ENCODE assay signal across 8 cellular contexts in genomic region chr14:35123388-35123703, GRCh38. TPM values are rescaled to one million over a fixed set of nuclear protein-coding genes. Genes with fewer than 3 reads are reported as not detected.
DNase-seq lines count a peak whose midpoint lies in the region; ATAC-seq and TF ChIP-seq lines count a peak whose summit lies in the region.

No MANE protein-coding gene starts in this region.

- POLR2A ChIA-PET in PC-3 (lab: Charles Lee; ENCODE audit: unreplicated experiment) = interaction anchor here (0.5 to 1.1 kb wide), 5 partner anchors 9 to 140 kb away, joined by 3 read pairs; partner anchors contain the start of genes FAM177A1 and SRP54

- H3K27ac ChIP-seq in PC-3 (ENCODE audit: low read length) = peak overlapping the region; percentile 92; the same call in 1 of the 2 replicates
- peak overlapping the region; percentile 97 for H3K27ac ChIP-seq in epithelial cell of prostate
- peak overlapping the region; percentile 97 for H3K27ac ChIP-seq in parathyroid adenoma

- CTCF ChIA-PET in PC-3 (lab: Charles Lee) = no interaction called here

- H3K36me3 ChIP-seq in ES-I3 (ENCODE audit: insufficient read depth, low read length) (no peaks in the 10 kb centered on the region), PC-3 (ENCODE audit: low read depth, low read length) (no peaks in the 10 kb centered on the region), parathyroid adenoma (ENCODE audit: control insufficient read depth, insufficient read depth, low read length) (no peaks in the 10 kb centered on the region)

- H3F3A ChIP-seq in PC-3 (ENCODE audit: low read length, unreplicated experiment) = no peaks in the 10 kb centered on the region

- H3K4me2 ChIP-seq in PC-3 (ENCODE audit: low read length) (peak overlapping the region; percentile 88), parathyroid adenoma (ENCODE audit: low read length) (peak overlapping the region; percentile 82)

- H3K4me3 ChIP-seq in PC-3 (ENCODE audit: low read length) = peak overlapping the region; percentile 83
- H3K4me3 ChIP-seq in parathyroid adenoma (ENCODE audit: low read depth, low read length) = peak overlapping the region; percentile 100

- H3K9ac ChIP-seq in ES-I3 (ENCODE audit: low read depth, low read length) (peak overlapping the region; percentile 95), PC-3 (ENCODE audit: low read length) (peak overlapping the region; percentile 89), parathyroid adenoma (no peak overlapping the region)

- ATAC-seq in PC-3 (no peak), GM21423 (IDR thresholded peaks at IDR 0.05; ENCODE audit: unreplicated experiment) (no peak)

- intact Hi-C loops in PC-3 (cut with micrococcal nuclease) = loop anchor here (2.0 kb wide), 1 partner anchor 141 kb away; the partner anchor contains the start of gene SRP54

- H3K27me3 ChIP-seq in PC-3 (ENCODE audit: low read length) (no peaks in the 10 kb centered on the region), parathyroid adenoma (ENCODE audit: control insufficient read depth, insufficient read depth, low read length) (no peaks in the 10 kb centered on the region)

- no TSS peak for BruUV-seq in PC-3 (replicated peaks; lab: Mats Ljungman, UMichigan)

- peak overlapping the region; percentile 97 for H2AFZ ChIP-seq in PC-3 (ENCODE audit: low read length)
- peak overlapping the region; percentile 90 for H2AFZ ChIP-seq in parathyroid adenoma

- no peaks in the 10 kb centered on the region for H4K20me1 ChIP-seq in PC-3 (ENCODE audit: low read length)

- no peaks in the 10 kb centered on the region for H3K9me2 ChIP-seq in PC-3 (replicated peaks; ENCODE audit: low read length)

- DNase-seq in PC-3 (no peak), epithelial cell of prostate (ENCODE audit: low read depth, low spot score) (no peak), activated gamma-delta T cell (lab: John Stamatoyannopoulos, UW) (no peak), NCI-H2081 (lab: John Stamatoyannopoulos, UW) (no peak), A172 (ENCODE audit: low spot score) (no peak)

- TF ChIP-seq CTCF in PC-3 (conservative IDR thresholded peaks at IDR 0.05; ENCODE audit: low read depth, low read length) (no peak), parathyroid adenoma (IDR thresholded peaks at IDR 0.05) (no peak)

- H3K9me3 ChIP-seq in ES-I3 (ENCODE audit: control insufficient read depth, insufficient read depth, low read length) = no peaks in the 10 kb centered on the region
- no peaks in the 10 kb centered on the region for H3K9me3 ChIP-seq in PC-3 (ENCODE audit: low read length)
- no peaks in the 10 kb centered on the region for H3K9me3 ChIP-seq in parathyroid adenoma (ENCODE audit: control insufficient read depth, low read length)

- H3K79me2 ChIP-seq in PC-3 (ENCODE audit: low read length) (peaks cover 42% of the 10 kb centered on the region), parathyroid adenoma (peaks cover 3% of the 10 kb centered on the region)

- peaks cover 8% of the 10 kb centered on the region; the same call in 1 of the 2 replicates for H3K4me1 ChIP-seq in ES-I3 (ENCODE audit: insufficient read depth, low read length)
- H3K4me1 ChIP-seq in PC-3 (ENCODE audit: insufficient read depth, low read length) = peaks cover 13% of the 10 kb centered on the region
- H3K4me1 ChIP-seq in parathyroid adenoma = peaks cover 10% of the 10 kb centered on the region

RNA-seq across cellular contexts. Expression of gene PRORP, which starts 1.0 kb away (rescaled TPM):
- 25.1 and 25.3 TPM in 2 replicates for total RNA-seq in PC-3 (2014; rRNA removed)
- total RNA-seq in A172 (2014; rRNA removed; shearing (Covaris generic)) = 29.7 and 35.5 TPM in 2 replicates

RNA-seq across cellular contexts. Expression of gene PPP2R3C, which starts 1.6 kb away (rescaled TPM):
- total RNA-seq in PC-3 (2014; rRNA removed) = 15.2 and 20.3 TPM in 2 replicates
- total RNA-seq in A172 (2014; rRNA removed; shearing (Covaris generic)) = 26.8 and 36.4 TPM in 2 replicates
